14 cellular contexts compared by ENCODE assay signal in genomic region chr21:41480086-41480690, GRCh38. TPM values are rescaled to one million over a fixed set of nuclear protein-coding genes. Genes with fewer than 3 reads are reported as not detected.
"Had no signal": no experiment of that assay in that cellular context is flagged by ENCODE, and none has a peak within 500 bp of the region (broad histone marks: within the 10 kb centered on the region; RNA-seq: fewer than 3 reads in every experiment).

No MANE protein-coding gene starts in this region.

- DNase-seq: activated gamma-delta T cell treated with Interleukin-2 at 50 U/mL for 16 hours; activated naive CD8-positive, alpha-beta T cell treated with anti-CD3 and anti-CD28 coated beads for 36 hours; activated T-cell treated with anti-CD3 and anti-CD28 coated beads, Interleukin-2, amount 50 U/mL, for 4 hours; dorsolateral prefrontal cortex; hypothalamus; stimulated activated CD4-positive, alpha-beta T cell treated with anti-CD3 and anti-CD28 coated beads, Interleukin-1b, Interleukin-23, amount 100 ng/mL, for 48 hours; T-helper 17 cell had no signal

- H3K4me1 ChIP-seq: parathyroid adenoma had no signal

- H3K27ac ChIP-seq: dorsolateral prefrontal cortex, parathyroid adenoma had no signal

- H3K27me3 ChIP-seq: dorsolateral prefrontal cortex had no signal

- H3K4me3 ChIP-seq: dorsolateral prefrontal cortex, skin epidermis had no signal

- ATAC-seq: activated CD4-positive, CD25-positive, alpha-beta regulatory T cell treated with anti-CD3 and anti-CD28 coated beads, Interleukin-2, amount 50 U/mL, for 24 hours; activated T-cell treated with anti-CD3 and anti-CD28 coated beads, Interleukin-2, amount 50 U/mL, for 4 hours; esophagus mucosa; stimulated activated memory B cell treated with anti-CD40 and anti-IgM and Interleukin-4, amounts not matched to agents 10 μg/mL and 1 μg/mL and 100 μg/mL, for 72 hours; T-helper 17 cell had no signal

RNA-seq across cellular contexts. Expression of gene TMPRSS2, which starts 27.8 kb away (rescaled TPM):
- total RNA-seq: activated naive CD8-positive, alpha-beta T cell treated with anti-CD3 and anti-CD28 coated beads for 36 hours; fibroblast of villous mesenchyme; T-helper 17 cell had no signal
- polyA plus RNA-seq: neural cell had no signal
